22 cellular contexts compared by ENCODE assay signal in genomic region chr12:77946541-77947021, GRCh38.
DNase-seq lines count a peak whose midpoint lies in the region; ATAC-seq, FAIRE-seq and TF ChIP-seq lines count a peak whose summit lies in the region.
"Had no signal": no experiment of that assay in that cellular context is flagged by ENCODE, and none has a peak within 500 bp of the region (broad histone marks: within the 10 kb centered on the region; RNA-seq: fewer than 3 reads in every experiment).

No MANE protein-coding gene starts in this region.

- H3K4me2 ChIP-seq in astrocyte (ENCODE audit: low read length): peak overlapping the region; percentile 59
- H3K4me2 ChIP-seq: hepatocyte had no signal

- no peaks in the 10 kb centered on the region for H3K27me3 Mint-ChIP-seq in astrocyte (ENCODE audit: low read depth, unreplicated experiment)
- H3K27me3 Mint-ChIP-seq: activated CD4-positive, alpha-beta memory T cell treated with anti-CD3 and anti-CD28 coated beads for 36 hours; CD4-positive, alpha-beta memory T cell had no signal

- H3K4me3 Mint-ChIP-seq in astrocyte (ENCODE audit: unreplicated experiment): no peak overlapping the region
- H3K4me3 Mint-ChIP-seq: activated CD4-positive, alpha-beta memory T cell treated with anti-CD3 and anti-CD28 coated beads for 36 hours; CD4-positive, alpha-beta memory T cell; WTC11 had no signal

- H3K36me3 ChIP-seq in astrocyte (ENCODE audit: insufficient read depth, low read length): peaks cover 7% of the 10 kb centered on the region

- FAIRE-seq in astrocyte (lab: Jason Lieb, UNC): peak; percentile 52

- peaks cover 16% of the 10 kb centered on the region for H3K4me1 ChIP-seq in astrocyte (ENCODE audit: insufficient read depth, low read length)
- H3K4me1 ChIP-seq: psoas muscle, testis had no signal

- peaks cover 3% of the 10 kb centered on the region for H3K9me3 Mint-ChIP-seq in astrocyte (ENCODE audit: unreplicated experiment)

- peaks cover 62% of the 10 kb centered on the region for H3K79me2 ChIP-seq in astrocyte (ENCODE audit: insufficient read depth, low read length)
- H3K79me2 ChIP-seq: hepatocyte had no signal

- no peak overlapping the region for H2AFZ ChIP-seq in astrocyte (ENCODE audit: low read depth, low read length)
- H2AFZ ChIP-seq: hepatocyte had no signal

- no peak for ATAC-seq in GM18867 (IDR thresholded peaks at IDR 0.05; ENCODE audit: unreplicated experiment)
- ATAC-seq: activated naive CD4-positive, alpha-beta T cell treated with anti-CD3 and anti-CD28 coated beads, Interleukin-2, amount 50 U/mL, for 72 hours; psoas muscle; WTC11 had no signal

- H3K27ac Mint-ChIP-seq in astrocyte (ENCODE audit: unreplicated experiment): peak overlapping the region; percentile 74
- H3K27ac Mint-ChIP-seq: activated CD4-positive, alpha-beta memory T cell treated with anti-CD3 and anti-CD28 coated beads for 36 hours; activated naive CD4-positive, alpha-beta T cell treated with anti-CD3 and anti-CD28 coated beads, Interleukin-2, amount 50 U/mL, for 72 hours; CD4-positive, alpha-beta memory T cell; WTC11 had no signal

- H3K4me3 ChIP-seq in astrocyte (ENCODE audit: insufficient read depth, low read depth, low read length) (no peak overlapping the region), fibroblast of villous mesenchyme (ENCODE audit: low read depth, low read length) (peak overlapping the region; percentile 12)
- H3K4me3 ChIP-seq: hepatocyte, psoas muscle, testis had no signal

- no peaks in the 10 kb centered on the region for H3K27me3 ChIP-seq in astrocyte (ENCODE audit: insufficient read depth, low read length)
- H3K27me3 ChIP-seq: hepatocyte, testis had no signal

- TF ChIP-seq CTCF in astrocyte (IDR thresholded peaks at IDR 0.05; ENCODE audit: insufficient read depth, low read depth, low read length) (no peak), fibroblast of villous mesenchyme (IDR thresholded peaks at IDR 0.05; ENCODE audit: insufficient read depth, low read depth, low read length) (no peak)

- DNase-seq in NOMO-1 treated with DMSO at 0.1 percent for 48 hours (lab: John Stamatoyannopoulos, UW; ENCODE audit: unreplicated experiment) (peak; percentile 34), NOMO-1 treated with dmso at 0.1 percent for 144 hours (lab: John Stamatoyannopoulos, UW; ENCODE audit: unreplicated experiment) (no peak), astrocyte (ENCODE audit: low read depth) (peak; percentile 51), fibroblast of villous mesenchyme (ENCODE audit: low read depth) (peak; percentile 57), anterior cingulate cortex (lab: John Stamatoyannopoulos, UW) (no peak), NCI-H345 (lab: John Stamatoyannopoulos, UW) (no peak), retina (no peak)
- DNase-seq: 8988T; activated CD4-positive, alpha-beta memory T cell treated with anti-CD3 and anti-CD28 coated beads for 36 hours; activated T-cell treated with anti-CD3 and anti-CD28 coated beads, Interleukin-2, amount 50 U/mL, for 1 hour; CD4-positive, alpha-beta memory T cell; H7; islet precursor cell; NCI-H2081; NCI-H510A treated with DMSO at 0.1 percent for 48 hours; psoas muscle; SHP77 treated with DMSO at 0.1 percent for 48 hours; testis had no signal

- H4K20me1 ChIP-seq in astrocyte (ENCODE audit: insufficient read depth, low read length): no peaks in the 10 kb centered on the region

- no peaks in the 10 kb centered on the region for H3K9me3 ChIP-seq in astrocyte (ENCODE audit: insufficient read depth, low read depth, low read length)
- H3K9me3 ChIP-seq: psoas muscle, testis had no signal

- H3K9ac ChIP-seq in astrocyte (ENCODE audit: low read length): peak overlapping the region; percentile 6

- peaks cover 24% of the 10 kb centered on the region for H3K4me1 Mint-ChIP-seq in astrocyte (ENCODE audit: low read depth, unreplicated experiment)
- H3K4me1 Mint-ChIP-seq: CD4-positive, alpha-beta memory T cell had no signal

- H3K36me3 Mint-ChIP-seq in astrocyte (ENCODE audit: low read depth, unreplicated experiment): peaks cover 16% of the 10 kb centered on the region
- H3K36me3 Mint-ChIP-seq: activated CD4-positive, alpha-beta memory T cell treated with anti-CD3 and anti-CD28 coated beads for 36 hours; activated naive CD4-positive, alpha-beta T cell treated with anti-CD3 and anti-CD28 coated beads, Interleukin-2, amount 50 U/mL, for 72 hours; CD4-positive, alpha-beta memory T cell; WTC11 had no signal

- peak overlapping the region; percentile 59 for H3K27ac ChIP-seq in astrocyte (ENCODE audit: low read depth, low read length)
- H3K27ac ChIP-seq: hepatocyte, psoas muscle, testis had no signal

Comparison
In these comparisons a context has a peak if more than half of its experiments do, and no peak if none do; other contexts are left out.
1. DNase-seq: peak in NOMO-1 treated with DMSO at 0.1 percent for 48 hours (single experiment), astrocyte (single experiment) and fibroblast of villous mesenchyme (single experiment); none in NOMO-1 treated with dmso at 0.1 percent for 144 hours (single experiment), anterior cingulate cortex (0 of 58), NCI-H345 (single experiment) and retina (single experiment).